2 cellular contexts compared by ENCODE assay signal in genomic region chr12:2190085-2190484, GRCh38.
A peak's percentile ranks its signal among the peaks of the same experiment; 100 is the strongest.
TF ChIP-seq lines count a peak whose summit lies in the region.

No MANE protein-coding gene starts in this region.

TF ChIP-seq in GM23338, 12 proteins besides CTCF, POLR2A, EP300 and RAD21 (continued from another document):
- no peak for TF ChIP-seq JUNB (IDR thresholded peaks at IDR 0.05; ENCODE audit: unreplicated experiment)

TF ChIP-seq in H1, 55 proteins besides CTCF, POLR2A, EP300 and RAD21 (continued from another document):
- TF ChIP-seq NRF1 (IDR thresholded peaks at IDR 0.05; ENCODE audit: low read depth, low read length) (no peak), E2F6 (IDR thresholded peaks at IDR 0.05) (no peak), HDAC2 (IDR thresholded peaks at IDR 0.05; ENCODE audit: borderline replicate concordance in 1 of 2, low read depth in 2 of 2, low read length in 2 of 2) (no peak), CBX8 (IDR thresholded peaks at IDR 0.05; ENCODE audit: borderline replicate concordance, low read depth, low read length) (no peak), NANOG (IDR thresholded peaks at IDR 0.05; ENCODE audit: insufficient read depth, low read depth, low read length, poor library complexity, severe bottlenecking) (no peak), CREB1 (IDR thresholded peaks at IDR 0.05) (no peak), CEBPB (IDR thresholded peaks at IDR 0.05; ENCODE audit: low read depth, low read length) (0 out of 2 replicates have a peak, but pooled peaks have one; percentile 5), SIX5 (IDR thresholded peaks at IDR 0.05; ENCODE audit: low read depth, low read length) (no peak), SRF (IDR thresholded peaks at IDR 0.05; ENCODE audit: low read depth, low read length) (no peak), EZH2 (IDR thresholded peaks at IDR 0.05; ENCODE audit: low read depth, low read length, severe bottlenecking) (no peak), USF2 (IDR thresholded peaks at IDR 0.05; ENCODE audit: low read length) (no peak), GTF2F1 (IDR thresholded peaks at IDR 0.05; ENCODE audit: borderline replicate concordance, low read depth, low read length) (no peak), POLR2AphosphoS5 (IDR thresholded peaks at IDR 0.05; ENCODE audit: low read depth, low read length) (no peak), MAFK (IDR thresholded peaks at IDR 0.05; ENCODE audit: low read depth, low read length) (no peak), BACH1 (IDR thresholded peaks at IDR 0.05; ENCODE audit: low read length) (0 out of 2 replicates have a peak, but pooled peaks have one; percentile 16), FOSL1 (IDR thresholded peaks at IDR 0.05; ENCODE audit: insufficient read depth, low read depth, low read length) (no peak), HDAC6 (IDR thresholded peaks at IDR 0.05; ENCODE audit: low read depth, low read length) (no peak), RXRA (IDR thresholded peaks at IDR 0.05; ENCODE audit: insufficient read depth, low read depth, low read length) (no peak), BRCA1 (IDR thresholded peaks at IDR 0.05; ENCODE audit: low read depth, low read length) (no peak), SP4 (IDR thresholded peaks at IDR 0.05; ENCODE audit: low read length) (no peak)
- TF ChIP-seq, protein P1, sequence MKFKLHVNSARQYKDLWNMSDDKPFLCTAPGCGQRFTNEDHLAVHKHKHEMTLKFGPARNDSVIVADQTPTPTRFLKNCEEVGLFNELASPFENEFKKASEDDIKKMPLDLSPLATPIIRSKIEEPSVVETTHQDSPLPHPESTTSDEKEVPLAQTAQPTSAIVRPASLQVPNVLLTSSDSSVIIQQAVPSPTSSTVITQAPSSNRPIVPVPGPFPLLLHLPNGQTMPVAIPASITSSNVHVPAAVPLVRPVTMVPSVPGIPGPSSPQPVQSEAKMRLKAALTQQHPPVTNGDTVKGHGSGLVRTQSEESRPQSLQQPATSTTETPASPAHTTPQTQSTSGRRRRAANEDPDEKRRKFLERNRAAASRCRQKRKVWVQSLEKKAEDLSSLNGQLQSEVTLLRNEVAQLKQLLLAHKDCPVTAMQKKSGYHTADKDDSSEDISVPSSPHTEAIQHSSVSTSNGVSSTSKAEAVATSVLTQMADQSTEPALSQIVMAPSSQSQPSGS (IDR thresholded peaks at IDR 0.05; ENCODE audit: low read length): no peak
- TF ChIP-seq, protein P2, sequence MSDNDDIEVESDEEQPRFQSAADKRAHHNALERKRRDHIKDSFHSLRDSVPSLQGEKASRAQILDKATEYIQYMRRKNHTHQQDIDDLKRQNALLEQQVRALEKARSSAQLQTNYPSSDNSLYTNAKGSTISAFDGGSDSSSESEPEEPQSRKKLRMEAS (IDR thresholded peaks at IDR 0.05): no peak
